In genomic region chr2:50808694-50809093, GRCh38 we compare ENCODE assay signal across 7 cellular contexts.
"Had no signal": no experiment of that assay in that cellular context is flagged by ENCODE, and none has a peak within 500 bp of the region (broad histone marks: within the 10 kb centered on the region; RNA-seq: fewer than 3 reads in every experiment).

No MANE protein-coding gene starts in this region.

- H3K27ac ChIP-seq: HL-60, KMS-11 had no signal

- ATAC-seq: K562 had no signal

- DNase-seq: IMR-90, KBM-7, KG1 had no signal

- FAIRE-seq: HTR-8/SVneo, K562 had no signal

- H3K4me3 ChIP-seq: K562 had no signal

- H3K9ac ChIP-seq: KMS-11 had no signal

- H3K4me2 ChIP-seq: KMS-11 had no signal
